ENCODE assay signal across 1 cellular context in genomic region chr1:228873714-228874113, GRCh38.
TF ChIP-seq lines count a peak whose summit lies in the region.

No MANE protein-coding gene starts in this region.

TF ChIP-seq in SK-N-SH treated with all-trans-retinoic acid at 6 μM for 48 hours, 23 proteins besides CTCF, POLR2A, EP300 and RAD21 (continued from another document):
- TF ChIP-seq GLIS3 (CRISPR knock-in tag; IDR thresholded peaks at IDR 0.05) (no peak), ARNTL (CRISPR knock-in tag; IDR thresholded peaks at IDR 0.05; ENCODE audit: borderline replicate concordance, low read depth) (no peak), ISL1 (CRISPR knock-in tag; IDR thresholded peaks at IDR 0.05) (no peak), TSHZ2 (CRISPR knock-in tag; IDR thresholded peaks at IDR 0.05) (no peak), PPARA (CRISPR knock-in tag; IDR thresholded peaks at IDR 0.05; ENCODE audit: borderline replicate concordance) (no peak), CREB5 (CRISPR knock-in tag; IDR thresholded peaks at IDR 0.05; ENCODE audit: low read depth) (no peak), POU6F1 (CRISPR knock-in tag; IDR thresholded peaks at IDR 0.05; ENCODE audit: borderline replicate concordance, low read depth) (no peak), SNAI2 (CRISPR knock-in tag; IDR thresholded peaks at IDR 0.05) (no peak), TOX (CRISPR knock-in tag; IDR thresholded peaks at IDR 0.05; ENCODE audit: borderline replicate concordance) (no peak), ZFP3 (CRISPR knock-in tag; IDR thresholded peaks at IDR 0.05) (no peak), ZFP30 (CRISPR knock-in tag; IDR thresholded peaks at IDR 0.05) (no peak), BACH2 (CRISPR knock-in tag; IDR thresholded peaks at IDR 0.05; ENCODE audit: borderline replicate concordance) (no peak)
